In genomic region chr16:96935-97381, GRCh38 we compare ENCODE assay signal across 1 cellular context.
TF ChIP-seq lines count a peak whose summit lies in the region.

No MANE protein-coding gene starts in this region.

TF ChIP-seq in neural cell, 6 proteins besides CTCF, POLR2A, EP300 and RAD21 (continued from another document):
- no peak for TF ChIP-seq REST (IDR thresholded peaks at IDR 0.05; ENCODE audit: borderline replicate concordance)
